ENCODE assay signal across 1 cellular context in the genomic region with DNA sequence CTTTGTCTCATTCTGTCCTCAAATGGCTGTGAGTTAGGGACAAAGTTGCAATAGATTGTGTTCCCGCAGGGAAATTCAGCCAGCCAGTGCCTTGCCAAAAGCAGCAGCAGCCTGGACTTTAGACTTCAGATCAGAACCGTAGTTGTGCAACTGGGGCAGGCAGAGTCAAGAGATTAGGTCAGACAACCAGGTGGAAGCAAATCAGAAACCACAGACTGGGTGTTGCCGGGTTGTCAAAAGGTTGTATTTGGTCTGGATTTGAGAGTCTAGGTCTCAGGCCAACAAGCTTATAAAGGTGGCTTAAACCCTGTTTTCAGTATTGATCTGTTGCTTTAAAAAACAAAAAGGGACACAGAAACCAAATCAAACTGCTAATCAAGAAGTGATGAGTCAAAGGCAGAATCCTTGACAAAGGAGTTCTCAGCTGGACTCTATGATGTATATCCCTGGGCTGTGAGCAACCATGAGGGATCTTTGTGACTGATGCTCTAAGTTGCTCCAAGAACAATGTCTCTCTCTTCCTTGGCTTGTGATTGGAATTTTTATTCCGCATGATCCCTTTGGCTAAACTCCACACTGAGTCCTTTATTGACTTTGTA.
TF ChIP-seq lines count a peak whose summit lies in the region.

No MANE protein-coding gene starts in this region.

TF ChIP-seq in A549, 52 proteins besides CTCF, POLR2A, EP300 and RAD21 (continued from another document):
- TF ChIP-seq HMGXB4 (CRISPR knock-in tag; IDR thresholded peaks at IDR 0.05; ENCODE audit: borderline replicate concordance) (no peak), JUNB (IDR thresholded peaks at IDR 0.05) (peak; percentile 71), ZC3H11A (IDR thresholded peaks at IDR 0.05) (no peak), HOXB5 (CRISPR knock-in tag; IDR thresholded peaks at IDR 0.05) (no peak; the same call in 1 of the 2 replicates), E2F6 (IDR thresholded peaks at IDR 0.05; ENCODE audit: borderline replicate concordance, low read depth) (0 out of 2 replicates have a peak, but pooled peaks have one; percentile 15), MAZ (IDR thresholded peaks at IDR 0.05; ENCODE audit: borderline replicate concordance, low read depth, low read length) (no peak), HOXA7 (CRISPR knock-in tag; IDR thresholded peaks at IDR 0.05) (no peak), CBX2 (IDR thresholded peaks at IDR 0.05; ENCODE audit: borderline replicate concordance, low read depth) (no peak), MYC (IDR thresholded peaks at IDR 0.05; ENCODE audit: borderline replicate concordance, low read length) (no peak), RCOR1 (IDR thresholded peaks at IDR 0.05; ENCODE audit: low read depth, low read length) (no peak), POLR2AphosphoS2 (conservative IDR thresholded peaks at IDR 0.05; ENCODE audit: low read length) (no peak), FOSB (CRISPR knock-in tag; IDR thresholded peaks at IDR 0.05) (no peak), SMC3 (IDR thresholded peaks at IDR 0.05) (peak; percentile 34; the same call in 2 of the 3 replicates), TFCP2L1 (CRISPR knock-in tag; IDR thresholded peaks at IDR 0.05) (no peak), RNF2 (IDR thresholded peaks at IDR 0.05; ENCODE audit: borderline replicate concordance, low read depth) (no peak), ESRRA (IDR thresholded peaks at IDR 0.05; ENCODE audit: borderline replicate concordance, low read length) (peak; percentile 79; the same call in 1 of the 2 replicates), ELK1 (IDR thresholded peaks at IDR 0.05; ENCODE audit: low read depth, low read length) (no peak), PBX3 (IDR thresholded peaks at IDR 0.05) (no peak), BHLHE40 (IDR thresholded peaks at IDR 0.05; ENCODE audit: low read depth, low read length) (no peak), EHF (CRISPR knock-in tag; IDR thresholded peaks at IDR 0.05) (no peak), HOXB13 (CRISPR knock-in tag; IDR thresholded peaks at IDR 0.05; ENCODE audit: low read depth) (peak; percentile 29; the same call in 1 of the 2 replicates), HDAC2 (IDR thresholded peaks at IDR 0.05) (no peak), SREBF2 (IDR thresholded peaks at IDR 0.05) (no peak), CHD4 (IDR thresholded peaks at IDR 0.05; ENCODE audit: borderline replicate concordance) (no peak), RFX5 (IDR thresholded peaks at IDR 0.05) (no peak), FOSL2 (IDR thresholded peaks at IDR 0.05) (no peak), FOSL2 (CRISPR knock-in tag; IDR thresholded peaks at IDR 0.05) (peak; percentile 67; the same call in 1 of the 2 replicates), HES2 (IDR thresholded peaks at IDR 0.05) (peak; percentile 72; the same call in 1 of the 2 replicates), NFE2L2 (conservative IDR thresholded peaks at IDR 0.05; ENCODE audit: low read length) (no peak), MAFK (IDR thresholded peaks at IDR 0.05; ENCODE audit: partially characterized antibody) (peak; percentile 47), KDM1A (IDR thresholded peaks at IDR 0.05; ENCODE audit: low read depth) (no peak), PHF8 (IDR thresholded peaks at IDR 0.05; ENCODE audit: borderline replicate concordance, low read depth) (no peak), MAX (IDR thresholded peaks at IDR 0.05) (peak; percentile 42; the same call in 1 of the 2 replicates), CEBPB (IDR thresholded peaks at IDR 0.05) (peak; percentile 97 to 98), CHD2 (IDR thresholded peaks at IDR 0.05; ENCODE audit: low read length, partially characterized antibody) (no peak), HEYL (CRISPR knock-in tag; IDR thresholded peaks at IDR 0.05) (0 out of 2 replicates have a peak, but pooled peaks have one; percentile 27), GATA3 (IDR thresholded peaks at IDR 0.05; ENCODE audit: borderline replicate concordance) (peak; percentile 83), RARB (CRISPR knock-in tag; IDR thresholded peaks at IDR 0.05) (peak; percentile 27; the same call in 1 of the 2 replicates), ZNF302 (CRISPR knock-in tag; IDR thresholded peaks at IDR 0.05) (no peak), KDM5A (IDR thresholded peaks at IDR 0.05) (no peak), TP53 (CRISPR knock-in tag; IDR thresholded peaks at IDR 0.05) (no peak), ATOH8 (CRISPR knock-in tag; IDR thresholded peaks at IDR 0.05; ENCODE audit: low read depth) (0 out of 2 replicates have a peak, but pooled peaks have one; percentile 58), FOXS1 (CRISPR knock-in tag; IDR thresholded peaks at IDR 0.05) (no peak), ZFP36 (IDR thresholded peaks at IDR 0.05; ENCODE audit: borderline replicate concordance, partially characterized antibody) (no peak), CBX8 (IDR thresholded peaks at IDR 0.05) (no peak), JUN (IDR thresholded peaks at IDR 0.05) (peak; percentile 77 to 85; a peak in 4 of 5 replicates), NR3C1 (IDR thresholded peaks at IDR 0.05) (no peak)
- TF ChIP-seq, protein P1, sequence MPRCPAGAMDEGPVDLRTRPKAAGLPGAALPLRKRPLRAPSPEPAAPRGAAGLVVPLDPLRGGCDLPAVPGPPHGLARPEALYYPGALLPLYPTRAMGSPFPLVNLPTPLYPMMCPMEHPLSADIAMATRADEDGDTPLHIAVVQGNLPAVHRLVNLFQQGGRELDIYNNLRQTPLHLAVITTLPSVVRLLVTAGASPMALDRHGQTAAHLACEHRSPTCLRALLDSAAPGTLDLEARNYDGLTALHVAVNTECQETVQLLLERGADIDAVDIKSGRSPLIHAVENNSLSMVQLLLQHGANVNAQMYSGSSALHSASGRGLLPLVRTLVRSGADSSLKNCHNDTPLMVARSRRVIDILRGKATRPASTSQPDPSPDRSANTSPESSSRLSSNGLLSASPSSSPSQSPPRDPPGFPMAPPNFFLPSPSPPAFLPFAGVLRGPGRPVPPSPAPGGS (IDR thresholded peaks at IDR 0.05): peak; percentile 78; the same call in 1 of the 3 replicates
